ENCODE assay signal across 12 cellular contexts in genomic region chr9:38022995-38023394, GRCh38. TPM values are rescaled to one million over a fixed set of nuclear protein-coding genes. Genes with fewer than 3 reads are reported as not detected.
A peak's percentile ranks its signal among the peaks of the same experiment; 100 is the strongest.
DNase-seq lines count a peak whose midpoint lies in the region; ATAC-seq and TF ChIP-seq lines count a peak whose summit lies in the region.
"Had no signal": no experiment of that assay in that cellular context is flagged by ENCODE, and none has a peak within 500 bp of the region (broad histone marks: within the 10 kb centered on the region; RNA-seq: fewer than 3 reads in every experiment).

No MANE protein-coding gene starts in this region.

- H3K79me1 ChIP-seq in mesenchymal stem cell (replicated peaks; ENCODE audit: low read length, poor library complexity, severe bottlenecking): peaks cover 3% of the 10 kb centered on the region

- no peak for TF ChIP-seq CTCF in tibial nerve (IDR thresholded peaks at IDR 0.05)

- peaks cover 21% of the 10 kb centered on the region for H3K27me3 Mint-ChIP-seq in activated naive CD4-positive, alpha-beta T cell treated with anti-CD3 and anti-CD28 coated beads, Interleukin-2, amount 10 ng/mL, durations not matched to agents 7 days and 5 days

- no peak overlapping the region for H3K4me2 ChIP-seq in mesenchymal stem cell (ENCODE audit: low read length, poor library complexity, severe bottlenecking)

- peak overlapping the region; percentile 49 to 56 for H2BK12ac ChIP-seq in mesenchymal stem cell (ENCODE audit: low read length in 2 of 2)

- H2BK15ac ChIP-seq in mesenchymal stem cell (ENCODE audit: low read depth, poor library complexity, severe bottlenecking): no peak overlapping the region

- H3K27me3 ChIP-seq in mesenchymal stem cell (ENCODE audit: control insufficient read depth in 1 of 2, insufficient read depth in 1 of 2, low read length in 2 of 2) (no peaks in the 10 kb centered on the region), tibial nerve (no peaks in the 10 kb centered on the region)

- H3K27ac ChIP-seq in angular gyrus (ENCODE audit: low read depth, low read length) (peak overlapping the region; percentile 78), mesenchymal stem cell (ENCODE audit: low read length, poor library complexity, severe bottlenecking) (peak overlapping the region; percentile 85), tibial nerve (peak overlapping the region in 3 of 4 donors; percentile 60 to 89 (median 73))
- H3K27ac ChIP-seq: thoracic aorta had no signal

- TF ChIP-seq POLR2A in tibial nerve (IDR thresholded peaks at IDR 0.05): no peak

- no peaks in the 10 kb centered on the region for H3K9me3 Mint-ChIP-seq in activated naive CD4-positive, alpha-beta T cell treated with anti-CD3 and anti-CD28 coated beads, Interleukin-2, amount 10 ng/mL, durations not matched to agents 7 days and 5 days
- H3K9me3 Mint-ChIP-seq: activated T-helper 2 cell treated with anti-CD3 and anti-CD28 coated beads, Interferon-gamma antibody, Interleukin-2, Interleukin-4, amounts not matched to agents 10 μg/mL and 5 μg/mL and 100 μg/mL, durations not matched to agents 14 hours and 24 hours and 36 hours; effector memory CD8-positive, alpha-beta T cell; T-helper 1 cell treated with Interleukin-12 subunit alpha and Interleukin-12 subunit beta and Interleukin-4 antibody, amounts not matched to agents 30 μg/mL and 1 μg/mL, for 36 hours had no signal

- H4K8ac ChIP-seq in mesenchymal stem cell (ENCODE audit: low read length): no peak overlapping the region

- DNase-seq in NCI-H1417 (lab: John Stamatoyannopoulos, UW) (peak in 2 of 3 experiments; percentile 65 to 85), NCI-H1417 treated with DMSO at 0.1 percent for 48 hours (lab: John Stamatoyannopoulos, UW) (no peak), mesenchymal stem cell (no peak), tibial nerve (ENCODE audit: low spot score in 2 of 2) (no peak), NCI-H1048 (lab: John Stamatoyannopoulos, UW) (no peak)
- DNase-seq in activated naive CD4-positive, alpha-beta T cell treated with anti-CD3 and anti-CD28 coated beads, Interleukin-2, amount 10 ng/mL, durations not matched to agents 7 days and 5 days: no peak
- DNase-seq: effector memory CD8-positive, alpha-beta T cell had no signal

- H3K4ac ChIP-seq in mesenchymal stem cell (ENCODE audit: low read depth in 1 of 2, low read length in 2 of 2): peak overlapping the region; percentile 47 to 66

- H3K14ac ChIP-seq in mesenchymal stem cell (ENCODE audit: low read length in 2 of 2): peak overlapping the region in 1 of 2 experiments; percentile 28

- peak overlapping the region; percentile 90 for H2AK5ac ChIP-seq in mesenchymal stem cell (ENCODE audit: low read length, severe bottlenecking)

- peak overlapping the region; percentile 63 to 74 for H3K18ac ChIP-seq in mesenchymal stem cell (ENCODE audit: low read depth in 1 of 2, low read length in 2 of 2)

- H3K36me3 ChIP-seq in mesenchymal stem cell (ENCODE audit: control insufficient read depth in 1 of 2, insufficient read depth in 2 of 2, low read depth in 1 of 2, low read length in 2 of 2) (peaks cover 7 to 20% of the 10 kb centered on the region in 2 experiments), tibial nerve (no peaks in the 10 kb centered on the region)
- H3K36me3 ChIP-seq: thoracic aorta had no signal

- H2AFZ ChIP-seq in mesenchymal stem cell (ENCODE audit: low read depth, low read length): no peak overlapping the region

- no peak overlapping the region for H3K27ac Mint-ChIP-seq in activated naive CD4-positive, alpha-beta T cell treated with anti-CD3 and anti-CD28 coated beads, Interleukin-2, amount 10 ng/mL, durations not matched to agents 7 days and 5 days
- H3K27ac Mint-ChIP-seq: activated T-helper 2 cell treated with anti-CD3 and anti-CD28 coated beads, Interferon-gamma antibody, Interleukin-2, Interleukin-4, amounts not matched to agents 10 μg/mL and 5 μg/mL and 100 μg/mL, durations not matched to agents 14 hours and 24 hours and 36 hours; effector memory CD8-positive, alpha-beta T cell; T-helper 1 cell treated with Interleukin-12 subunit alpha and Interleukin-12 subunit beta and Interleukin-4 antibody, amounts not matched to agents 30 μg/mL and 1 μg/mL, for 36 hours had no signal

- H3K9me3 ChIP-seq in mesenchymal stem cell (ENCODE audit: control insufficient read depth, low read length): no peaks in the 10 kb centered on the region
- no peaks in the 10 kb centered on the region for H3K9me3 ChIP-seq in tibial nerve
- H3K9me3 ChIP-seq: thoracic aorta had no signal

- H3K4me1 ChIP-seq in mesenchymal stem cell (ENCODE audit: control insufficient read depth, insufficient read depth, low read depth, low read length): peaks cover 68% of the 10 kb centered on the region
- peaks cover 0 to 81% (median 51%) of the 10 kb centered on the region in 4 donors for H3K4me1 ChIP-seq in tibial nerve

- peak overlapping the region; percentile 52 for H4K91ac ChIP-seq in mesenchymal stem cell (ENCODE audit: low read length)

- H2BK5ac ChIP-seq in mesenchymal stem cell (ENCODE audit: low read depth, low read length, poor library complexity, severe bottlenecking): no peak overlapping the region

- H3K4me3 Mint-ChIP-seq in activated naive CD4-positive, alpha-beta T cell treated with anti-CD3 and anti-CD28 coated beads, Interleukin-2, amount 10 ng/mL, durations not matched to agents 7 days and 5 days: no peak overlapping the region
- H3K4me3 Mint-ChIP-seq: effector memory CD8-positive, alpha-beta T cell; T-helper 1 cell treated with Interleukin-12 subunit alpha and Interleukin-12 subunit beta and Interleukin-4 antibody, amounts not matched to agents 30 μg/mL and 1 μg/mL, for 36 hours had no signal

- H3K4me3 ChIP-seq in mesenchymal stem cell (ENCODE audit: insufficient read depth in 1 of 2, low read depth in 1 of 2, low read length in 2 of 2) (no peak overlapping the region), tibial nerve (no peak overlapping the region)
- H3K4me3 ChIP-seq: thoracic aorta had no signal

- H3K9ac ChIP-seq in mesenchymal stem cell (ENCODE audit: low read length): no peak overlapping the region

- no peaks in the 10 kb centered on the region for H3K4me1 Mint-ChIP-seq in activated naive CD4-positive, alpha-beta T cell treated with anti-CD3 and anti-CD28 coated beads, Interleukin-2, amount 10 ng/mL, durations not matched to agents 7 days and 5 days

- 65% methylated on average over 7 of the region's 8 CpGs for WGBS in mesenchymal stem cell
- WGBS in tibial nerve, 2 donors: 59 to 82% methylated on average over 7 to 8 of the region's 8 CpGs

- CTCF ChIA-PET in activated naive CD4-positive, alpha-beta T cell treated with anti-CD3 and anti-CD28 coated beads, Interleukin-2, amount 10 ng/mL, durations not matched to agents 7 days and 5 days (lab: Charles Lee): no interaction called here

- no peak overlapping the region for H3K23ac ChIP-seq in mesenchymal stem cell (ENCODE audit: low read length in 2 of 2)

- peak overlapping the region; percentile 57 for H2BK120ac ChIP-seq in mesenchymal stem cell (ENCODE audit: low read depth, low read length)

- no peaks in the 10 kb centered on the region for H3K36me3 Mint-ChIP-seq in activated naive CD4-positive, alpha-beta T cell treated with anti-CD3 and anti-CD28 coated beads, Interleukin-2, amount 10 ng/mL, durations not matched to agents 7 days and 5 days

- TF ChIP-seq EP300 in tibial nerve (IDR thresholded peaks at IDR 0.05): no peak

- ATAC-seq in HG03378 (IDR thresholded peaks at IDR 0.05; ENCODE audit: unreplicated experiment): no peak
- ATAC-seq: effector memory CD8-positive, alpha-beta T cell had no signal

RNA-seq across cellular contexts. Expression of gene SHB, which starts 46.0 kb away (rescaled TPM):
- 18.4 TPM for polyA plus RNA-seq in mesenchymal stem cell (2013, experiment 1 of 2)
- polyA plus RNA-seq in mesenchymal stem cell (2013, experiment 2 of 2): 17.9 TPM
- total RNA-seq in tibial nerve: 10 to 100 TPM in 2 of 4 donors, 1 to 10 TPM in 2; 6.3 to 15.9 (median 11.6) TPM

Comparison
In these comparisons a context has a peak if more than half of its experiments do, and no peak if none do; other contexts are left out.
1. DNase-seq: peak in NCI-H1417 (2 of 3); none in NCI-H1417 treated with DMSO at 0.1 percent for 48 hours (single experiment), mesenchymal stem cell (single experiment), tibial nerve (0 of 2), NCI-H1048 (single experiment) and activated naive CD4-positive, alpha-beta T cell treated with anti-CD3 and anti-CD28 coated beads, Interleukin-2, amount 10 ng/mL, durations not matched to agents 7 days and 5 days (single experiment).
2. Peak in every context shown above with its lines, with median percentiles within 50 percentile points of each other: H3K27ac ChIP-seq.